Comparison of ENCODE assay signal across 32 cellular contexts in the genomic region with DNA sequence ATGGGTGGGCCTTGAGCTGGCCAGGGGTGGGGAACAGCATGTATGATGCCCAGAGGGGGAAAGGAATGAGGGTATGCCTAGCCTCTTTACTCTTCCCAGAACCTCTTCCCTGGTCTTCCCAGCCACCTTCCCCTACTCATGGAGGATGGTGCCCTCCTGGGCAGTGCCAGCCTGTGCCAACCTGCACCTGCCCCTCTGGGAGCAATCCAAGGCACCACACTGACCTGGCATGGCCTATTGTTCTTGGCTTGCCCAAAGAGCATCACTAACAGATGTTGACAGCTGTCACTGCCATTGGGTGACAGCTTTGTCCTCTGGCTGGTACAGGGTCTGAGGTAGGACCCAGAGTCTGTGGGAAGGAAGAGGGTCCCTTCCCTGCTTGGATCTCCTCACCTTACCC. TPM values are rescaled to one million over a fixed set of nuclear protein-coding genes. Genes with fewer than 3 reads are reported as not detected.
"Had no signal": no experiment of that assay in that cellular context is flagged by ENCODE, and none has a peak within 500 bp of the region (broad histone marks: within the 10 kb centered on the region; RNA-seq: fewer than 3 reads in every experiment).

No MANE protein-coding gene starts in this region.

- DNase-seq: activated B cell treated with CpG ODN at 0.5 μM for 24 hours; activated CD4-positive, alpha-beta T cell treated with anti-CD3 and anti-CD28 coated beads for 48 hours; activated CD4-positive, alpha-beta T cell treated with anti-CD3 and anti-CD28 coated beads, Interleukin-2, amount 50 U/mL, for 1 hour; activated CD4-positive, alpha-beta T cell treated with anti-CD3 and anti-CD28 coated beads, Interleukin-2, amount 50 U/mL, for 48 hours; activated CD8-positive, alpha-beta memory T cell treated with anti-CD3 and anti-CD28 coated beads for 24 hours; activated CD8-positive, alpha-beta T cell treated with anti-CD3 and anti-CD28 coated beads for 36 hours; activated effector memory CD4-positive, alpha-beta T cell treated with Interleukin-2 at 50 U/mL for 16 hours; activated gamma-delta T cell treated with Interleukin-2 at 50 U/mL for 16 hours; activated naive CD4-positive, alpha-beta T cell treated with anti-CD3 and anti-CD28 coated beads, Interleukin-2, amount 50 U/mL, for 16 hours; activated naive CD4-positive, alpha-beta T cell treated with Interleukin-2 at 50 U/mL for 16 hours; activated T-cell treated with anti-CD3 and anti-CD28 coated beads, Interleukin-2, amount 50 U/mL, for 4 hours; amniotic stem cell; anterior cingulate cortex; brain microvascular endothelial cell; caudate nucleus; colonic mucosa; effector CD8-positive, alpha-beta T cell; esophagus squamous epithelium; foreskin melanocyte; T-helper 1 cell; T-helper 17 cell; T1000; WERI-Rb-1 had no signal

- H3K9me3 ChIP-seq: colonic mucosa, esophagus squamous epithelium, gastroesophageal sphincter had no signal

- ATAC-seq: activated CD4-positive, CD25-positive, alpha-beta regulatory T cell treated with anti-CD3 and anti-CD28 coated beads, Interleukin-2, amount 50 U/mL, for 24 hours; activated CD8-positive, alpha-beta T cell treated with anti-CD3 and anti-CD28 coated beads for 36 hours; activated T-cell treated with anti-CD3 and anti-CD28 coated beads, Interleukin-2, amount 50 U/mL, for 4 hours; activated T-helper 17 cell treated with anti-CD3 and anti-CD28 coated beads, Interleukin-2, amount 50 U/mL, for 72 hours; gastroesophageal sphincter; T-helper 17 cell had no signal

- FAIRE-seq: astrocyte, bronchial epithelial cell, endometrium, endothelial cell of umbilical vein had no signal

- H3K4me3 ChIP-seq: colonic mucosa, esophagus squamous epithelium, gastroesophageal sphincter had no signal

- H3K27ac ChIP-seq: brain microvascular endothelial cell, colonic mucosa, epithelial cell of prostate, esophagus squamous epithelium, gastroesophageal sphincter, WERI-Rb-1 had no signal

- H3K27me3 ChIP-seq: brain microvascular endothelial cell, colonic mucosa, esophagus squamous epithelium, gastroesophageal sphincter had no signal

- H3K36me3 ChIP-seq: brain microvascular endothelial cell, colonic mucosa, WERI-Rb-1 had no signal

- H3K4me1 ChIP-seq: colonic mucosa, esophagus squamous epithelium, gastroesophageal sphincter had no signal

RNA-seq across cellular contexts. Expression of a gene that starts 13.1 kb away (rescaled TPM):
- total RNA-seq: activated B cell treated with CpG ODN at 0.5 μM for 24 hours; activated CD8-positive, alpha-beta T cell treated with anti-CD3 and anti-CD28 coated beads for 36 hours; activated T-cell treated with anti-CD3 and anti-CD28 coated beads, Interleukin-2, amount 50 U/mL, for 4 hours; activated T-helper 17 cell treated with anti-CD3 and anti-CD28 coated beads, Interleukin-2, amount 50 U/mL, for 72 hours; bronchial epithelial cell; endothelial cell of umbilical vein; fibroblast of villous mesenchyme; T-helper 17 cell had no signal
